In the genomic region with DNA sequence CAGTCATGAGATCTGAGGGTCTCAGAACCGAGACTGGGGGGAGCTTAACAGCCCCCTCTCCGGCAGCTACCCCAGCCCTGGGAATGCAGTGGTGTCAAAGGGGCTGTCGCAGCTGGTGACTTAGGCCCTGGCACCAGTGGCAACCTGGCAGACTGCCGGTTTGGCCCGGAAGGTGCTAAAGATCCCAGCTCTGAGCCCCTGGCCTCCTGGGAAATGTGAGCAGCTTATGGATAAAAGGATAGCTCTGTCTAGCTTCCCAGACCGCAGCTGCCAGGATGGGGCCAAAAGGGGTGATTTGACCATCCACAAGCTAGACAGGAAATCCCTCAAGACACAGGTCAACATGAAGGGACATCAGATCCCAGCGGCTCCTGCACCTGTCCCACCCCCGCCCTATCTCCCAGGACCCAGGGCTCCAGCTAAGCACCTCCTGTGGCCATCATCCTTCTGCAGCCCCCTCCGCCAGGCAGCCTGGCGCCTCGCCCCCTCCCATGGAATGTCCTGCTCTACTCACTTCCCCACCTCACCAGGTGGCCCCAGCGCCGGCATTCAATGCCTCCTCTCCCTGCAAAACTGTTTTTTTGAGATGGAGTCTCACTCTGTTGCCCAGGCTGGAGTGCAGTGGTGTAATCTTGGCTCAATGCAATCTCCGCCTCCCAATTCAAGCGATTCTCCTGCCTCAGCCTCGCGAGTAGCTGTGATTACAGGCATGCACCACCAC, we compare ENCODE assay signal across 24 cellular contexts. TPM values are rescaled to one million over a fixed set of nuclear protein-coding genes. Genes with fewer than 3 reads are reported as not detected.
DNase-seq lines count a peak whose midpoint lies in the region; ATAC-seq and TF ChIP-seq lines count a peak whose summit lies in the region.
"Had no signal": no experiment of that assay in that cellular context is flagged by ENCODE, and none has a peak within 500 bp of the region (broad histone marks: within the 10 kb centered on the region; RNA-seq: fewer than 3 reads in every experiment).

No MANE protein-coding gene starts in this region.

- H3K79me2 ChIP-seq in neural progenitor cell (ENCODE audit: low read depth) = no peaks in the 10 kb centered on the region

- H3K4me3 ChIP-seq in endodermal cell (ENCODE audit: low read length) (no peak overlapping the region), neural progenitor cell (no peak overlapping the region), mucosa of descending colon (no peak overlapping the region)
- H3K4me3 ChIP-seq: BLaER1 treated with 17β-estradiol and CSF1 and Interleukin-3, amounts not matched to agents 10 nM and 100 nM; GM12878 had no signal

- H3K4me2 ChIP-seq in neural progenitor cell = no peak overlapping the region
- H3K4me2 ChIP-seq: BLaER1 treated with 17β-estradiol and CSF1 and Interleukin-3, amounts not matched to agents 10 nM and 100 nM; KMS-11 had no signal

- H3K4me3 Mint-ChIP-seq in endodermal cell (no peak overlapping the region), neural progenitor cell (no peak overlapping the region)
- H3K4me3 Mint-ChIP-seq: CD4-positive, alpha-beta memory T cell had no signal

- H3K27ac Mint-ChIP-seq in endodermal cell (no peak overlapping the region), neural progenitor cell (no peak overlapping the region)

- H3K36me3 ChIP-seq in endodermal cell (ENCODE audit: control insufficient read depth, insufficient read depth, low read length) = no peaks in the 10 kb centered on the region
- no peaks in the 10 kb centered on the region for H3K36me3 ChIP-seq in neural progenitor cell
- no peaks in the 10 kb centered on the region for H3K36me3 ChIP-seq in mucosa of descending colon (ENCODE audit: low read depth)
- H3K36me3 ChIP-seq: BLaER1 treated with 17β-estradiol and CSF1 and Interleukin-3, amounts not matched to agents 10 nM and 100 nM had no signal

- H3K9ac ChIP-seq in endodermal cell (ENCODE audit: extremely low read depth, low read length, poor library complexity, severe bottlenecking) (no peak overlapping the region), neural progenitor cell (no peak overlapping the region)
- H3K9ac ChIP-seq: BLaER1 treated with 17β-estradiol and CSF1 and Interleukin-3, amounts not matched to agents 10 nM and 100 nM; KMS-11 had no signal

- ATAC-seq in mucosa of descending colon (no peak), sciatic nerve (no peak)
- ATAC-seq: GM12878, Right ventricle myocardium inferior had no signal

- H3K9me3 ChIP-seq in endodermal cell (ENCODE audit: control insufficient read depth, low read length) = no peaks in the 10 kb centered on the region
- no peaks in the 10 kb centered on the region for H3K9me3 ChIP-seq in neural progenitor cell (ENCODE audit: low read depth)
- no peaks in the 10 kb centered on the region for H3K9me3 ChIP-seq in mucosa of descending colon
- H3K9me3 ChIP-seq: BLaER1 treated with 17β-estradiol and CSF1 and Interleukin-3, amounts not matched to agents 10 nM and 100 nM had no signal

- DNase-seq in D341Med (ENCODE audit: low spot score) (peak; percentile 91), NCI-H82 treated with DMSO at 0.1 percent for 48 hours (lab: John Stamatoyannopoulos, UW; ENCODE audit: unreplicated experiment) (peak; percentile 11), endodermal cell (peak; percentile 62), neural progenitor cell (ENCODE audit: low spot score) (peak; percentile 20), NCI-H2081 treated with DMSO at 0.1 percent for 48 hours (lab: John Stamatoyannopoulos, UW) (no peak), mucosa of descending colon (no peak), SW 1271 (lab: John Stamatoyannopoulos, UW) (no peak), sciatic nerve (ENCODE audit: low spot score) (no peak)
- DNase-seq: 8988T; CD4-positive, alpha-beta memory T cell; DMS79; GOT3; IMR-90; NCI-H1092 treated with DMSO at 0.1 percent for 48 hours; NCI-H146; NCI-H2029; NCI-H2171; NCI-H345; NCI-H524; NCI-H774 had no signal

- intact Hi-C loops in mucosa of descending colon (cut with DNase I, micrococcal nuclease) = no loop called here
- intact Hi-C loops in sciatic nerve (cut with DNase I) = loop anchor here (10.0 kb wide), 1 partner anchor 65 kb away; no protein-coding TSS in a partner anchor

- WGBS in endodermal cell (ENCODE audit: insufficient coverage in 1 of 2, insufficient read length in 1 of 2), 2 experiments = 83 to 88% methylated on average over 12 to 17 of the region's 17 CpGs

- H3K27me3 Mint-ChIP-seq in endodermal cell (ENCODE audit: insufficient read depth) (peaks cover 7% of the 10 kb centered on the region), neural progenitor cell (ENCODE audit: insufficient read depth, low read depth) (peaks cover 2% of the 10 kb centered on the region)

- no peaks in the 10 kb centered on the region for H4K20me1 ChIP-seq in neural progenitor cell (ENCODE audit: low read depth)
- H4K20me1 ChIP-seq: BLaER1 treated with 17β-estradiol and CSF1 and Interleukin-3, amounts not matched to agents 10 nM and 100 nM had no signal

- no peak for TF ChIP-seq CTCF in endodermal cell (conservative IDR thresholded peaks at IDR 0.05)
- no peak for TF ChIP-seq CTCF in neural progenitor cell (IDR thresholded peaks at IDR 0.05)
- no peak for TF ChIP-seq CTCF in mucosa of descending colon (IDR thresholded peaks at IDR 0.05)

- no peaks in the 10 kb centered on the region for H3F3A ChIP-seq in neural progenitor cell (ENCODE audit: low read depth)

- H3K27ac ChIP-seq in endodermal cell (ENCODE audit: low read depth, low read length) (no peak overlapping the region), neural progenitor cell (no peak overlapping the region)
- H3K27ac ChIP-seq: BLaER1 treated with 17β-estradiol and CSF1 and Interleukin-3, amounts not matched to agents 10 nM and 100 nM; KMS-11 had no signal

- H3K9me3 Mint-ChIP-seq in endodermal cell = no peaks in the 10 kb centered on the region
- no peaks in the 10 kb centered on the region for H3K9me3 Mint-ChIP-seq in neural progenitor cell
- H3K9me3 Mint-ChIP-seq: CD4-positive, alpha-beta memory T cell had no signal

- no peak overlapping the region for H2AFZ ChIP-seq in neural progenitor cell (replicated peaks)

- H3K27me3 ChIP-seq in endodermal cell (ENCODE audit: control insufficient read depth, insufficient read depth, low read length, poor library complexity, severe bottlenecking) (no peaks in the 10 kb centered on the region), neural progenitor cell (no peaks in the 10 kb centered on the region)
- H3K27me3 ChIP-seq: BLaER1 treated with 17β-estradiol and CSF1 and Interleukin-3, amounts not matched to agents 10 nM and 100 nM had no signal

- no peaks in the 10 kb centered on the region for H3K36me3 Mint-ChIP-seq in endodermal cell (ENCODE audit: low read depth)
- H3K36me3 Mint-ChIP-seq in neural progenitor cell = no peaks in the 10 kb centered on the region

- H3K4me1 ChIP-seq in endodermal cell (ENCODE audit: control insufficient read depth, insufficient read depth, low read length) (no peaks in the 10 kb centered on the region), neural progenitor cell (no peaks in the 10 kb centered on the region), mucosa of descending colon (ENCODE audit: low read depth) (no peaks in the 10 kb centered on the region)

- H3K4me1 Mint-ChIP-seq in endodermal cell = no peaks in the 10 kb centered on the region
- no peaks in the 10 kb centered on the region for H3K4me1 Mint-ChIP-seq in neural progenitor cell
- H3K4me1 Mint-ChIP-seq: CD4-positive, alpha-beta memory T cell had no signal

RNA-seq across cellular contexts. Expression of a gene that starts 33.2 kb away (rescaled TPM):
- total RNA-seq in endodermal cell (10 to 100 TPM in 1 of 2 donors, 1 to 10 TPM in 1; 6.8 to 12.5 TPM), neural progenitor cell (ENCODE audit: low replicate concordance) (5.9 and 7.0 TPM in 2 replicates), mucosa of descending colon (1 to 10 TPM; 2.2 to 4.8 (median 4.6) TPM), sciatic nerve (41.9 TPM)
- polyA plus RNA-seq in endodermal cell (2013, experiment 1 of 2) = 28.4 TPM
- 25.9 TPM for polyA plus RNA-seq in endodermal cell (2013, experiment 2 of 2)
- total RNA-seq: GM12878, IMR-90 had no signal

RNA-seq across cellular contexts. Expression of a gene that starts 49.7 kb away (rescaled TPM):
- total RNA-seq in endodermal cell (100 to 1,000 TPM; 105 to 116 TPM), neural progenitor cell (ENCODE audit: low replicate concordance) (72.5 and 97.0 TPM in 2 replicates), mucosa of descending colon (100 to 1,000 TPM in 1 of 3 donors, 10 to 100 TPM in 2; 62.7 to 116 (median 90.9) TPM), sciatic nerve (41.0 TPM)
- 85.7 TPM for polyA plus RNA-seq in endodermal cell (2013, experiment 1 of 2)
- polyA plus RNA-seq in endodermal cell (2013, experiment 2 of 2) = 95.3 TPM

RNA-seq across cellular contexts. Expression of a gene that starts 49.9 kb away (rescaled TPM):
- total RNA-seq in endodermal cell = 1 to 10 TPM; 6.5 to 6.7 TPM
- 9.6 TPM for polyA plus RNA-seq in endodermal cell (2013, experiment 1 of 2)
- polyA plus RNA-seq in endodermal cell (2013, experiment 2 of 2) = 9.6 TPM
- total RNA-seq in neural progenitor cell (ENCODE audit: low replicate concordance) = 12.2 and 14.6 TPM in 2 replicates
- 1 to 10 TPM; 4.1 to 5.6 (median 5.4) TPM for total RNA-seq in mucosa of descending colon
- total RNA-seq in sciatic nerve = 4.5 TPM

Comparison
In these comparisons a context has a peak if more than half of its experiments do, and no peak if none do; other contexts are left out.
1. DNase-seq: peak in D341Med (single experiment), NCI-H82 treated with DMSO at 0.1 percent for 48 hours (single experiment), endodermal cell (single experiment) and neural progenitor cell (single experiment); none in NCI-H2081 treated with DMSO at 0.1 percent for 48 hours (single experiment), mucosa of descending colon (0 of 3), SW 1271 (0 of 2) and sciatic nerve (single experiment).